In the genomic region with DNA sequence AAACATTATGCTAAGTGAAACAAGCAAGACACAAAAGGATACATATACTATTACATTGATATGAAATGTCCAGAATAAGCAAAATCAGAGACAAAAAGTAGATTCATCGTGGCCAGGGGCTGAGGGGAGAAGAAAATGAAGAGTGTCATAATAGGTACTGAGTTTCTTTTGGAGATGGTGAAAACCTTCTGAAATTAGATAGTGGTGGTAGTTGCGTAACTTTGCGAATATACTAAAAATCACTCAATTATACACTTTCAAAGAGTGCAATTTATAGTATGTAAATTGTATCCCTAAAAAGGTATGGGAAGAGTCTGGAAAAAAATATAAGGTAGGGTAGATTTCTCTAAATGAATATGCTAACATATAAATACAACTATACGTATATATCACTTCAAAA, we compare ENCODE assay signal across 29 cellular contexts.
"Had no signal": no experiment of that assay in that cellular context is flagged by ENCODE, and none has a peak within 500 bp of the region (broad histone marks: within the 10 kb centered on the region; RNA-seq: fewer than 3 reads in every experiment).

No MANE protein-coding gene starts in this region.

- H3K27ac Mint-ChIP-seq: immature natural killer cell; nephron; stimulated activated effector memory CD8-positive, alpha-beta T cell treated with anti-CD3 and anti-CD28 coated beads, Interleukin-12 subunit alpha, Interleukin-12 subunit beta, amount 100 ng/mL, for 72 hours had no signal

- H3K9me3 Mint-ChIP-seq: immature natural killer cell; naive thymus-derived CD8-positive, alpha-beta T cell; nephron; neural crest cell; stimulated activated effector memory CD8-positive, alpha-beta T cell treated with anti-CD3 and anti-CD28 coated beads, Interleukin-12 subunit alpha, Interleukin-12 subunit beta, amount 100 ng/mL, for 72 hours had no signal

- H3K4me3 ChIP-seq: left lung, lower lobe of right lung, pancreas, prostate gland, sigmoid colon, spleen, stomach, testis, thyroid gland, transverse colon, upper lobe of left lung, vagina had no signal

- ATAC-seq: left colon; left lung; lower lobe of right lung; naive thymus-derived CD8-positive, alpha-beta T cell; pancreas; right cardiac atrium; stimulated activated effector memory CD8-positive, alpha-beta T cell treated with anti-CD3 and anti-CD28 coated beads, Interleukin-12 subunit alpha, Interleukin-12 subunit beta, amount 100 ng/mL, for 72 hours had no signal

- H3K27ac ChIP-seq: left lung, lower lobe of right lung, pancreas, prostate gland, sigmoid colon, spleen, stomach, thyroid gland, transverse colon, upper lobe of left lung, vagina had no signal

- H3K4me3 Mint-ChIP-seq: immature natural killer cell; naive thymus-derived CD8-positive, alpha-beta T cell; nephron; neural crest cell; stimulated activated effector memory CD8-positive, alpha-beta T cell treated with anti-CD3 and anti-CD28 coated beads, Interleukin-12 subunit alpha, Interleukin-12 subunit beta, amount 100 ng/mL, for 72 hours had no signal

- DNase-seq: immature natural killer cell; kidney; left colon; left lung; lower lobe of right lung; mammary epithelial cell; mesenchymal stem cell; naive thymus-derived CD8-positive, alpha-beta T cell; nucleus accumbens; pancreas; posterior cingulate gyrus; retina; sigmoid colon; small intestine; spleen; stimulated activated CD4-positive, alpha-beta T cell treated with anti-CD3 and anti-CD28 coated beads, Interleukin-4, amount 100 ng/mL, for 24 hours; stimulated activated naive CD4-positive, alpha-beta T cell; stomach; testis; thyroid gland; transverse colon; upper lobe of left lung had no signal

- H3K4me1 ChIP-seq: left lung, lower lobe of right lung, pancreas, prostate gland, sigmoid colon, spleen, stomach, thyroid gland, transverse colon, upper lobe of left lung, vagina had no signal

- H3K27me3 ChIP-seq: left lung, pancreas, sigmoid colon, spleen, stomach, testis, thyroid gland, transverse colon, upper lobe of left lung, vagina had no signal

- H3K9me3 ChIP-seq: left lung, lower lobe of right lung, pancreas, prostate gland, sigmoid colon, spleen, stomach, testis, thyroid gland, transverse colon, upper lobe of left lung, vagina had no signal

- H3K4me1 Mint-ChIP-seq: nephron; neural crest cell; stimulated activated effector memory CD8-positive, alpha-beta T cell treated with anti-CD3 and anti-CD28 coated beads, Interleukin-12 subunit alpha, Interleukin-12 subunit beta, amount 100 ng/mL, for 72 hours had no signal

- FAIRE-seq: islet of Langerhans, kidney, pancreas, small intestine had no signal

- H3K27me3 Mint-ChIP-seq: naive thymus-derived CD8-positive, alpha-beta T cell had no signal
